In genomic region chr9:137602661-137603060, GRCh38 we compare ENCODE assay signal across 11 cellular contexts. TPM values are rescaled to one million over a fixed set of nuclear protein-coding genes. Genes with fewer than 3 reads are reported as not detected.
DNase-seq lines count a peak whose midpoint lies in the region; ATAC-seq and TF ChIP-seq lines count a peak whose summit lies in the region.
"Had no signal": no experiment of that assay in that cellular context is flagged by ENCODE, and none has a peak within 500 bp of the region (broad histone marks: within the 10 kb centered on the region; RNA-seq: fewer than 3 reads in every experiment).

No MANE protein-coding gene starts in this region.

- peaks cover 20% of the 10 kb centered on the region for H3K4me1 Mint-ChIP-seq in Calu3 (ENCODE audit: low read depth, unreplicated experiment)

- TF ChIP-seq EP300 in ovary (IDR thresholded peaks at IDR 0.05): no peak

- H2AFZ ChIP-seq in Karpas-422 (ENCODE audit: low read length) (peak overlapping the region; percentile 75), hepatocyte (no peak overlapping the region)
- H2AFZ ChIP-seq: PC-9 had no signal

- CTCF ChIA-PET in Calu3 (lab: Charles Lee): no interaction called here

- intact Hi-C loops in ovary (cut with DNase I) (no loop called here), Calu3 (cut with micrococcal nuclease; ENCODE audit: unreplicated experiment) (no loop called here)

- TF ChIP-seq POLR2A in ovary (IDR thresholded peaks at IDR 0.05): no peak

- H3K27me3 ChIP-seq in Karpas-422 (ENCODE audit: low read length) (no peaks in the 10 kb centered on the region), hepatocyte (no peaks in the 10 kb centered on the region), ovary (no peaks in the 10 kb centered on the region)
- H3K27me3 ChIP-seq: MG63 had no signal

- no peak for ATAC-seq in HG02623 (IDR thresholded peaks at IDR 0.05; ENCODE audit: unreplicated experiment)
- ATAC-seq: sciatic nerve had no signal

- H3K4me2 ChIP-seq in Karpas-422 (ENCODE audit: low read depth, low read length, poor library complexity, severe bottlenecking) (no peak overlapping the region), hepatocyte (no peak overlapping the region)
- H3K4me2 ChIP-seq: PC-9 had no signal

- H4K20me1 ChIP-seq in Karpas-422 (ENCODE audit: insufficient read depth, low read depth, low read length) (peaks cover 11% of the 10 kb centered on the region; the same call in 1 of the 2 replicates), hepatocyte (ENCODE audit: insufficient read depth, poor library complexity, severe bottlenecking) (peaks cover 16% of the 10 kb centered on the region)

- H3K79me2 ChIP-seq in Karpas-422 (ENCODE audit: low read length) (peaks cover 16% of the 10 kb centered on the region), hepatocyte (peaks cover 12% of the 10 kb centered on the region)

- H3K9me2 ChIP-seq in Karpas-422 (replicated peaks; ENCODE audit: insufficient read depth, low read length): no peaks in the 10 kb centered on the region
- H3K9me2 ChIP-seq in hepatocyte (replicated peaks; ENCODE audit: insufficient read depth): no peaks in the 10 kb centered on the region

- H3K9me3 ChIP-seq in Karpas-422 (ENCODE audit: low read length): no peaks in the 10 kb centered on the region
- H3K9me3 ChIP-seq in hepatocyte (ENCODE audit: low read depth): no peaks in the 10 kb centered on the region
- H3K9me3 ChIP-seq in ovary: no peaks in the 10 kb centered on the region
- H3K9me3 ChIP-seq: MG63 had no signal

- 21% methylated on average over 3 of the region's 3 CpGs for WGBS in hepatocyte (ENCODE audit: low lambda C conversion rate, missing lambda C conversion rate)
- WGBS in ovary, 3 donors: 6 to 15% (median 14%) methylated on average over 3 of the region's 3 CpGs

- H3K4me3 ChIP-seq in Karpas-422 (ENCODE audit: low read length) (no peak overlapping the region), hepatocyte (no peak overlapping the region), ovary (no peak overlapping the region)
- H3K4me3 ChIP-seq: MG63, PC-9 had no signal

- no peaks in the 10 kb centered on the region for H3K36me3 ChIP-seq in Karpas-422 (ENCODE audit: insufficient read depth, low read length)
- H3K36me3 ChIP-seq in hepatocyte (replicated peaks; ENCODE audit: insufficient read depth, low read depth): no peaks in the 10 kb centered on the region
- no peaks in the 10 kb centered on the region for H3K36me3 ChIP-seq in ovary
- H3K36me3 ChIP-seq: MG63 had no signal

- H3K27ac ChIP-seq in Karpas-422 (ENCODE audit: low read length): no peak overlapping the region
- no peak overlapping the region for H3K27ac ChIP-seq in hepatocyte
- no peak overlapping the region for H3K27ac ChIP-seq in ovary
- H3K27ac ChIP-seq: PC-9 had no signal

- no peak overlapping the region for H3K27ac Mint-ChIP-seq in Calu3 (ENCODE audit: unreplicated experiment)

- peak; percentile 57 for DNase-seq in CD1c-positive myeloid dendritic cell (ENCODE audit: extremely low spot score)
- peak; percentile 72 for DNase-seq in Karpas-422
- peak; percentile 63 for DNase-seq in SKM-1 (lab: John Stamatoyannopoulos, UW; ENCODE audit: unreplicated experiment)
- peak; percentile 2 for DNase-seq in hepatocyte (ENCODE audit: low spot score)
- DNase-seq in ovary: no peak
- no peak for DNase-seq in Calu3
- no peak for DNase-seq in stimulated activated CD4-positive, alpha-beta T cell treated with anti-CD3 and anti-CD28 coated beads, Interleukin-1b, Interleukin-23, amount 100 ng/mL, for 48 hours
- DNase-seq: MG63 had no signal

- H3K4me1 ChIP-seq in Karpas-422 (ENCODE audit: low read length) (peaks cover 30% of the 10 kb centered on the region), hepatocyte (ENCODE audit: insufficient read depth) (peaks cover 14% of the 10 kb centered on the region), ovary (ENCODE audit: insufficient read depth) (peaks cover 6% of the 10 kb centered on the region)

- H3K9ac ChIP-seq in Karpas-422 (ENCODE audit: low read length): peak overlapping the region; percentile 29

- H3K36me3 Mint-ChIP-seq in Calu3 (ENCODE audit: insufficient read depth, unreplicated experiment): peaks cover 23% of the 10 kb centered on the region

- H3K9me3 Mint-ChIP-seq in Calu3 (ENCODE audit: low read depth, unreplicated experiment): no peaks in the 10 kb centered on the region

- no peaks in the 10 kb centered on the region for H3K27me3 Mint-ChIP-seq in Calu3 (ENCODE audit: unreplicated experiment)

- no TSS peak for BruUV-seq in Calu3 (replicated peaks; lab: Mats Ljungman, UMichigan)

- H3K4me3 Mint-ChIP-seq in Calu3 (ENCODE audit: low read depth, unreplicated experiment): no peak overlapping the region

- no peak for TF ChIP-seq CTCF in hepatocyte (IDR thresholded peaks at IDR 0.05; ENCODE audit: poor library complexity)
- no peak for TF ChIP-seq CTCF in ovary (IDR thresholded peaks at IDR 0.05)
- TF ChIP-seq CTCF in Calu3 (IDR thresholded peaks at IDR 0.05; ENCODE audit: unreplicated experiment): no peak

RNA-seq across cellular contexts. Expression of gene ARRDC1, which starts 2.8 kb away (rescaled TPM):
- 36.0 and 47.7 TPM in 2 replicates for total RNA-seq in Karpas-422 (2014; rRNA removed; shearing (Covaris generic); ENCODE audit: low replicate concordance)
- total RNA-seq in hepatocyte: 62.7 and 86.0 TPM in 2 replicates
- polyA plus RNA-seq in hepatocyte: 102 and 109 TPM in 2 replicates
- 10 to 100 TPM; 11.1 to 46.2 (median 13.8) TPM for total RNA-seq in ovary
- polyA plus RNA-seq in ovary: 10 to 100 TPM in 1 of 2 donors, 1 to 10 TPM in 1; 5.2 to 20.6 TPM
- total RNA-seq in Calu3 (2022): 86.4 and 93.7 TPM in 2 replicates

RNA-seq across cellular contexts. Expression of gene ZMYND19, which starts 12.3 kb away (rescaled TPM):
- 18.8 and 34.4 TPM in 2 replicates for total RNA-seq in Karpas-422 (2014; rRNA removed; shearing (Covaris generic); ENCODE audit: low replicate concordance)
- total RNA-seq in hepatocyte (20.4 and 24.3 TPM in 2 replicates), ovary (10 to 100 TPM; 10.3 to 22.9 (median 16.5) TPM), Calu3 (2022) (30.0 and 31.7 TPM in 2 replicates)
- polyA plus RNA-seq in hepatocyte (46.9 and 50.3 TPM in 2 replicates), ovary (10 to 100 TPM in 1 of 2 donors, 1 to 10 TPM in 1; 5.1 to 13.6 TPM)

RNA-seq across cellular contexts. Expression of gene EHMT1, which starts 16.1 kb away (rescaled TPM):
- 35.9 and 64.6 TPM in 2 replicates for total RNA-seq in Karpas-422 (2014; rRNA removed; shearing (Covaris generic); ENCODE audit: low replicate concordance)
- total RNA-seq in hepatocyte: 40.6 and 46.0 TPM in 2 replicates
- polyA plus RNA-seq in hepatocyte: 47.0 and 47.7 TPM in 2 replicates
- total RNA-seq in ovary: 10 to 100 TPM; 44.9 to 98.5 (median 78.6) TPM
- polyA plus RNA-seq in ovary: 10 to 100 TPM; 40.8 to 44.7 TPM
- 56.0 and 61.7 TPM in 2 replicates for total RNA-seq in Calu3 (2022)

RNA-seq across cellular contexts. Expression of gene DPH7, which starts 23.9 kb away (rescaled TPM):
- total RNA-seq in Karpas-422 (2014; rRNA removed; shearing (Covaris generic); ENCODE audit: low replicate concordance): 27.5 and 44.3 TPM in 2 replicates
- 26.8 and 28.3 TPM in 2 replicates for total RNA-seq in hepatocyte
- polyA plus RNA-seq in hepatocyte: 36.9 and 45.5 TPM in 2 replicates
- 10 to 100 TPM; 29.7 to 37.7 (median 33.0) TPM for total RNA-seq in ovary
- polyA plus RNA-seq in ovary: 10 to 100 TPM; 15.4 to 38.2 TPM
- total RNA-seq in Calu3 (2022): 29.7 and 30.2 TPM in 2 replicates

RNA-seq across cellular contexts. Expression of gene MRPL41, which starts 51.0 kb away (rescaled TPM):
- 46.9 and 115 TPM in 2 replicates for total RNA-seq in Karpas-422 (2014; rRNA removed; shearing (Covaris generic); ENCODE audit: low replicate concordance)
- total RNA-seq in hepatocyte: 34.7 and 36.6 TPM in 2 replicates
- polyA plus RNA-seq in hepatocyte: 86.0 and 94.5 TPM in 2 replicates
- 10 to 100 TPM; 35.9 to 61.9 (median 48.3) TPM for total RNA-seq in ovary
- polyA plus RNA-seq in ovary: 10 to 100 TPM in 1 of 2 donors, 1 to 10 TPM in 1; 1.0 to 54.8 TPM
- 27.6 and 31.1 TPM in 2 replicates for total RNA-seq in Calu3 (2022)

Comparison
In these comparisons a context has a peak if more than half of its experiments do, and no peak if none do; other contexts are left out.
1. DNase-seq: peak in CD1c-positive myeloid dendritic cell (single experiment), Karpas-422 (single experiment), SKM-1 (single experiment) and hepatocyte (single experiment); none in ovary (0 of 5), Calu3 (single experiment) and stimulated activated CD4-positive, alpha-beta T cell treated with anti-CD3 and anti-CD28 coated beads, Interleukin-1b, Interleukin-23, amount 100 ng/mL, for 48 hours (single experiment).